Comparison of ENCODE assay signal across 8 cellular contexts in the genomic region with DNA sequence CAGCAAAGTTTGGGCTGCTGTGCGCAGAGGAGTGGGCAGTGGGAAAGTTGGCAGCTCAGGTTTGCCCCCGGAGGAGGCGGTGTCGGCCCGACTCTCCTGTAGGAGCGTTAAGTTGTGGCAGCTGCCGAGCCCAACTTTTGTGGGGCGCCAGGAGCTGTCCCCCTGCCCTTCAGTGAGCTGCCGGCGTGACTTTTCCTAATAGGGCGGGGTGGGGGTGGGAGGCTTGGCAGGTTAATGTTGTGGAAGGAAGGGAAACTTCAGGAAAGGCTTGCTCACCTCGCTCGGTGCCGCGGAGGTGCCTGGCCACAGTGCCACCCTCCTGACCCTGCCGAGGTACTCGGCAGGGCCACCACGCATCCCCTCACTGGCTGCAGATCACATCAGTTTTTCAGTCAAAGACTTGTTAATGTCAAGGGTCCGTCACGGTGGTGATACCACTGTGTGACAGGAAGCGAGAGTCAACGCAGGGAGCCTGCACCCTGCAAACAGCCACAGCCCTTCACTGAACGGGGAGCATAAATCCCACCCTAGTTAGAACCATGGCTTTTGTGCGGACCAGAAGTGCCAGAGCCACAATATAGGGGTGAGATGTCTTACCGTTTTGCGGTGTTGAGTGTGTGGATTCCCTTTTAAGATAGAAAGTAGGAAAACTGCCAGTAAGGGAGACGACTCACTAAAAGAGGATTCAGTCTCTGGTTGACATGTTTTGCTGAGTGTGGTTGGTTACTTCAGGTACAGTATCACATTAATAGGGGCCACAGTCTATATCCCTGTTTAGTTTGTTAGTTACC. TPM values are rescaled to one million over a fixed set of nuclear protein-coding genes. Genes with fewer than 3 reads are reported as not detected.
DNase-seq lines count a peak whose midpoint lies in the region; ATAC-seq, FAIRE-seq and TF ChIP-seq lines count a peak whose summit lies in the region.

No MANE protein-coding gene starts in this region.

- peaks cover 55% of the 10 kb centered on the region for H3K4me1 Mint-ChIP-seq in HFFc6 (ENCODE audit: low read depth)
- H3K4me1 Mint-ChIP-seq in natural killer cell, result peaks cover 76 to 82% of the 10 kb centered on the region in 2 donors

- H3K9me3 Mint-ChIP-seq in HFFc6 (no peaks in the 10 kb centered on the region), natural killer cell (no peaks in the 10 kb centered on the region)

- H3K27ac Mint-ChIP-seq in HFFc6, result peak overlapping the region; percentile 92
- peak overlapping the region; percentile 93 to 94 for H3K27ac Mint-ChIP-seq in natural killer cell

- H3K4me3 ChIP-seq in esophagus squamous epithelium (peak overlapping the region; percentile 86 to 97 (median 92)), subcutaneous abdominal adipose tissue (ENCODE audit: low read depth in 1 of 5, low read length in 5 of 5) (peak overlapping the region; percentile 83 to 98 (median 95))

- H3K36me3 ChIP-seq in esophagus squamous epithelium (no peaks in the 10 kb centered on the region), subcutaneous abdominal adipose tissue (ENCODE audit: control insufficient read depth in 5 of 5, insufficient read depth in 5 of 5, low read length in 5 of 5) (peaks cover 0 to 1% (median 0%) of the 10 kb centered on the region in 5 donors)

- H3K27me3 ChIP-seq in esophagus squamous epithelium (no peaks in the 10 kb centered on the region), subcutaneous abdominal adipose tissue (ENCODE audit: control insufficient read depth in 5 of 5, insufficient read depth in 4 of 5, low read length in 5 of 5) (no peaks in the 10 kb centered on the region)

- H3K4me3 Mint-ChIP-seq in HFFc6 (peak overlapping the region; percentile 87), natural killer cell (peak overlapping the region; percentile 91)

- intact Hi-C loops in esophagus squamous epithelium (cut with DNase I) (no loop called here), natural killer cell (cut with micrococcal nuclease) (loop anchor here (1.0 to 5.0 kb wide), 6 partner anchors 21 to 1991 kb away; partner anchors contain the start of genes CHD1, ELL2, ERAP2 and GLRX)

- H3K4me1 ChIP-seq in esophagus squamous epithelium (peaks cover 15 to 77% (median 28%) of the 10 kb centered on the region in 3 donors), subcutaneous abdominal adipose tissue (ENCODE audit: control insufficient read depth in 5 of 5, insufficient read depth in 5 of 5, low read length in 5 of 5) (peaks cover 3 to 56% (median 49%) of the 10 kb centered on the region in 5 donors)

- WGBS in esophagus squamous epithelium, 2 donors, result 0 to 1% methylated on average over 4 to 8 of the region's 27 CpGs

- no peaks in the 10 kb centered on the region for H3K9me3 ChIP-seq in esophagus squamous epithelium
- no peaks in the 10 kb centered on the region for H3K9me3 ChIP-seq in subcutaneous abdominal adipose tissue (ENCODE audit: control insufficient read depth in 5 of 5, low read length in 5 of 5)

- peak overlapping the region; percentile 57 to 95 (median 92) for H3K9ac ChIP-seq in subcutaneous abdominal adipose tissue (ENCODE audit: low read length in 5 of 5)

- peaks cover 5% of the 10 kb centered on the region; the same call in 1 of the 2 replicates for H3K27me3 Mint-ChIP-seq in HFFc6 (ENCODE audit: insufficient read depth)
- H3K27me3 Mint-ChIP-seq in natural killer cell (ENCODE audit: low read depth in 2 of 2), result no peaks in the 10 kb centered on the region

- peak; percentile 87 for FAIRE-seq in GM12891 (lab: Jason Lieb, UNC)

- DNase-seq in GM12891 (ENCODE audit: insufficient read length, low spot score), result no peak
- DNase-seq in HFFc6, result peak; percentile 19
- peak; percentile 3 for DNase-seq in NCI-H526 treated with DMSO at 0.1 percent for 48 hours (lab: John Stamatoyannopoulos, UW)
- DNase-seq in activated T-cell treated with anti-CD3 and anti-CD28 coated beads, Interleukin-2, amount 50 U/mL, for 1 hour, result peak; percentile 56
- DNase-seq in esophagus squamous epithelium (lab: John Stamatoyannopoulos, UW), result peak; percentile 13
- peak; percentile 63 for DNase-seq in natural killer cell
- DNase-seq in NCI-H2107 treated with DMSO at 0.1 percent for 48 hours (lab: John Stamatoyannopoulos, UW; ENCODE audit: unreplicated experiment), result no peak

- TF ChIP-seq CTCF in HFFc6 (IDR thresholded peaks at IDR 0.05) (no peak), esophagus squamous epithelium (IDR thresholded peaks at IDR 0.05) (peak in 1 of 6 experiments; percentile 14), natural killer cell (IDR thresholded peaks at IDR 0.05) (no peak)

- peak; percentile 11 to 18 (median 13) for ATAC-seq in natural killer cell

- peak; percentile 62 for TF ChIP-seq POLR2A in GM12891 (IDR thresholded peaks at IDR 0.05; ENCODE audit: low read depth, low read length)
- TF ChIP-seq POLR2A in esophagus squamous epithelium (IDR thresholded peaks at IDR 0.05), result peak in 1 of 4 donors; percentile 28

- peaks cover 3% of the 10 kb centered on the region for H3K36me3 Mint-ChIP-seq in HFFc6 (ENCODE audit: low read depth)
- H3K36me3 Mint-ChIP-seq in natural killer cell, result no peaks in the 10 kb centered on the region

- H3K27ac ChIP-seq in esophagus squamous epithelium, result peak overlapping the region; percentile 96 to 99 (median 98)
- H3K27ac ChIP-seq in subcutaneous abdominal adipose tissue (ENCODE audit: low read depth, low read length), result peak overlapping the region; percentile 91

TF ChIP-seq in GM12891, 5 proteins besides CTCF, POLR2A, EP300 and RAD21:
- TF ChIP-seq TAF1 (IDR thresholded peaks at IDR 0.05; ENCODE audit: low read depth, low read length) (0 out of 2 replicates have a peak, but pooled peaks have one; percentile 31), POLR2AphosphoS5 (IDR thresholded peaks at IDR 0.05; ENCODE audit: low read depth, low read length) (no peak), POU2F2 (IDR thresholded peaks at IDR 0.05; ENCODE audit: low read depth, low read length) (no peak), SPI1 (IDR thresholded peaks at IDR 0.05; ENCODE audit: low read depth, low read length) (no peak), PAX5 (IDR thresholded peaks at IDR 0.05; ENCODE audit: insufficient read depth, low read length, severe bottlenecking) (peak; percentile 78)
TF ChIP-seq in GM12891: peak in this region for 2.

RNA-seq across cellular contexts. Expression of gene LNPEP, which starts 0.7 kb away (rescaled TPM):
- 9.2 TPM for polyA plus RNA-seq in GM12891 (2012; ENCODE audit: low read depth, missing spikeins)
- 10 to 100 TPM; 20.2 to 23.9 (median 22.6) TPM for total RNA-seq in HFFc6 (2021; fragmentation: NEBNext Ultra II Directional; extraction: Animal tissue kit (Norgen Biotek cat#: 25700))
- total RNA-seq in esophagus squamous epithelium, result 10 to 100 TPM; 32.0 to 48.1 (median 36.0) TPM
- 100 to 1,000 TPM; 126 to 162 (median 135) TPM for total RNA-seq in natural killer cell

Comparison
In these comparisons a context has a peak if more than half of its experiments do, and no peak if none do; other contexts are left out.
1. DNase-seq: peak in HFFc6 (single experiment), NCI-H526 treated with DMSO at 0.1 percent for 48 hours (single experiment), activated T-cell treated with anti-CD3 and anti-CD28 coated beads, Interleukin-2, amount 50 U/mL, for 1 hour (single experiment), esophagus squamous epithelium (single experiment) and natural killer cell (single experiment); none in GM12891 (single experiment) and NCI-H2107 treated with DMSO at 0.1 percent for 48 hours (single experiment).